In the genomic region with DNA sequence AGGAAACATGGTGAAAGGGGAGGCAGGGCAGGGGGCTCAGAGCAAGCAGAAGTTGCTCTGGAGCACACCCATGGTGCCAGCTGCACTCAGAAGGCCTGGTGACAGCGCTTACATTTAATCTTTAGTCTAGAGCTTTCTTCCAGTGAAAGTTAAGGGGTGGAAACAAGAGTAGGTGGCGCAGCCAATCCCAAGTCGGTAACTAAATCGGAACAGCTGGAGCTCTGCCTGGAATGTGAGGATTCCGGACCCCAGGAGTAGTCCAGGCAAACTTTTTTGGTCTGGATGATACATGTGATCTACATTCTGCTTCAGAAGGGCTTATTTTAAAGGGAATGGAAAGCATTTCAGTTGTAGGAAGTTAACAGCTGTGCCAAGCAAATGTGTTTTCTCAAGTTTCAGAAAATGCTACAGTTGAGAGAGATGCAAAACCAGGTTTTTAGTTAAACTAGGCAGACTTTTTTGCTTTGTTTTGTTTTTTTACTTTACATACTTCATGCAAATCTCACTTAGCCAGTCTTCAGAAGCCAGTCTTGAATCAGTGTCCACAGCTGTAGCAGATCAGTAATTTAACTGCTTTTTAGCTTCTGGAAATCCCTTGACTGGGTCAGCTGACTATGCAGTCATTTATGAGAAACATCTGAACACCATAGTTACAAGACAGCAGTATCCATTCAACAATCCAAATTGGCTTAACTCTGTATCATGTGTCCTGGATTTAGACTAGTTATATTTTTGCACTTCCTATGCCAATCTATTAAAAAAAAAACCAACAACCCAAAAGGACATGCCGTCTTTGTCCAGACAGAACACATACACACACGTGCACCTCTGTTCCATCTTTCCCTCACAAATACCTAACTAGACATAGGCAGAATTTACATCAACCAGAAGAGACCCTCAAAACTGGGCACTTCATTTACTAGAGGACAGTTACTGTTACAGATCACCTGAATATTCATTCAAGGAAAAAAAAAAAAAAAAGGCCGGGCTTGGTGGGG, we compare ENCODE assay signal across 9 cellular contexts. TPM values are rescaled to one million over a fixed set of nuclear protein-coding genes. Genes with fewer than 3 reads are reported as not detected.
DNase-seq lines count a peak whose midpoint lies in the region; ATAC-seq and TF ChIP-seq lines count a peak whose summit lies in the region.
"Had no signal": no experiment of that assay in that cellular context is flagged by ENCODE, and none has a peak within 500 bp of the region (broad histone marks: within the 10 kb centered on the region; RNA-seq: fewer than 3 reads in every experiment).

No MANE protein-coding gene starts in this region.

- H3K36me3 Mint-ChIP-seq in CD14-positive monocyte, result peaks cover 37 to 69% of the 10 kb centered on the region in 2 donors

- intact Hi-C loops in CD14-positive monocyte (cut with micrococcal nuclease), result no loop called here
- intact Hi-C loops in esophagus muscularis mucosa (cut with DNase I), result loop anchor here (2.0 kb wide), 1 partner anchor 13 kb away; no protein-coding TSS in a partner anchor

- H3K4me3 ChIP-seq in esophagus muscularis mucosa (peak overlapping the region; percentile 39 to 60 (median 51)), mucosa of rectum (ENCODE audit: low read length in 2 of 2) (peak overlapping the region in 1 of 2 donors; percentile 32)

- no peak for DNase-seq in CD14-positive monocyte (ENCODE audit: low spot score)
- peak; percentile 49 for DNase-seq in NCI-H524 treated with DMSO at 0.1 percent for 48 hours (lab: John Stamatoyannopoulos, UW)
- DNase-seq in esophagus muscularis mucosa (ENCODE audit: extremely low spot score), result peak; percentile 93
- no peak for DNase-seq in NCI-H1105 (lab: John Stamatoyannopoulos, UW)
- no peak for DNase-seq in MV-4-11 (lab: John Stamatoyannopoulos, UW)
- DNase-seq in activated naive CD4-positive, alpha-beta T cell (lab: John Stamatoyannopoulos, UW), result no peak

- no peaks in the 10 kb centered on the region for H3K9me3 ChIP-seq in esophagus muscularis mucosa
- H3K9me3 ChIP-seq in mucosa of rectum (ENCODE audit: control insufficient read depth in 2 of 2, low read length in 2 of 2), result no peaks in the 10 kb centered on the region

- peak; percentile 75 for ATAC-seq in GM21447 (IDR thresholded peaks at IDR 0.05; ENCODE audit: unreplicated experiment)

- H3K27ac ChIP-seq in esophagus muscularis mucosa (replicated peaks in 1 of 4), result peak overlapping the region; percentile 83 to 89 (median 86)
- peak overlapping the region; percentile 43 to 58 for H3K27ac ChIP-seq in mucosa of rectum (ENCODE audit: low read depth in 2 of 2, low read length in 2 of 2)
- H3K27ac ChIP-seq: HL-60 had no signal

- H3K9ac ChIP-seq in mucosa of rectum (ENCODE audit: low read depth in 1 of 2, low read length in 2 of 2), result no peak overlapping the region

- H3K27me3 Mint-ChIP-seq in CD14-positive monocyte (ENCODE audit: low read depth in 3 of 3), result no peaks in the 10 kb centered on the region

- TF ChIP-seq CTCF in CD14-positive monocyte (IDR thresholded peaks at IDR 0.05), result no peak
- no peak for TF ChIP-seq CTCF in esophagus muscularis mucosa (IDR thresholded peaks at IDR 0.05)

- 29% methylated on average over 8 of the region's 8 CpGs for WGBS in esophagus muscularis mucosa

- peak; percentile 6 for TF ChIP-seq POLR2A in esophagus muscularis mucosa (IDR thresholded peaks at IDR 0.05; ENCODE audit: low read depth)

- H3K4me1 ChIP-seq in esophagus muscularis mucosa (peaks cover 16 to 58% (median 51%) of the 10 kb centered on the region in 4 donors), mucosa of rectum (ENCODE audit: control insufficient read depth in 2 of 2, insufficient read depth in 2 of 2, low read length in 2 of 2) (no peaks in the 10 kb centered on the region)

- H3K36me3 ChIP-seq in esophagus muscularis mucosa (peaks cover 0 to 11% (median 3%) of the 10 kb centered on the region in 4 donors), mucosa of rectum (ENCODE audit: control insufficient read depth in 2 of 2, insufficient read depth in 2 of 2, low read length in 2 of 2) (no peaks in the 10 kb centered on the region)

- peak; percentile 22 for TF ChIP-seq EP300 in esophagus muscularis mucosa (IDR thresholded peaks at IDR 0.05)

- H3K4me3 Mint-ChIP-seq in CD14-positive monocyte, result no peak overlapping the region

- H3K4me1 Mint-ChIP-seq in CD14-positive monocyte, result no peaks in the 10 kb centered on the region

- peak overlapping the region in 4 of 7 donors; percentile 36 to 84 (median 64) for H3K27ac Mint-ChIP-seq in CD14-positive monocyte

- no peaks in the 10 kb centered on the region for H3K9me3 Mint-ChIP-seq in CD14-positive monocyte

- H3K27me3 ChIP-seq in esophagus muscularis mucosa (no peaks in the 10 kb centered on the region), mucosa of rectum (ENCODE audit: control insufficient read depth in 2 of 2, insufficient read depth in 2 of 2, low read length in 2 of 2) (no peaks in the 10 kb centered on the region)

RNA-seq across cellular contexts. Expression of a gene that starts 33.2 kb away (rescaled TPM):
- 100 to 1,000 TPM in 1 of 2 donors, 10 to 100 TPM in 1; 69.2 to 121 TPM for polyA plus RNA-seq in CD14-positive monocyte
- total RNA-seq in esophagus muscularis mucosa, result 100 to 1,000 TPM; 312 to 568 (median 428) TPM

RNA-seq across cellular contexts. Expression of a gene that starts 37.7 kb away (rescaled TPM):
- 100 to 1,000 TPM; 187 to 198 TPM for polyA plus RNA-seq in CD14-positive monocyte
- total RNA-seq in esophagus muscularis mucosa, result 10 to 100 TPM; 48.6 to 76.2 (median 55.1) TPM

Comparison
In these comparisons a context has a peak if more than half of its experiments do, and no peak if none do; other contexts are left out.
1. DNase-seq: peak in NCI-H524 treated with DMSO at 0.1 percent for 48 hours (single experiment) and esophagus muscularis mucosa (single experiment); none in CD14-positive monocyte (single experiment), NCI-H1105 (single experiment), MV-4-11 (single experiment) and activated naive CD4-positive, alpha-beta T cell (0 of 4).